ENCODE assay signal across 12 cellular contexts in genomic region chr11:32334822-32335221, GRCh38.
DNase-seq lines count a peak whose midpoint lies in the region; ATAC-seq, FAIRE-seq and TF ChIP-seq lines count a peak whose summit lies in the region.
"Had no signal": no experiment of that assay in that cellular context is flagged by ENCODE, and none has a peak within 500 bp of the region (broad histone marks: within the 10 kb centered on the region; RNA-seq: fewer than 3 reads in every experiment).

No MANE protein-coding gene starts in this region.

- peak; percentile 41 for DNase-seq in DMS53 (lab: John Stamatoyannopoulos, UW)
- DNase-seq in DMS53 treated with DMSO at 0.1 percent for 48 hours (lab: John Stamatoyannopoulos, UW; ENCODE audit: unreplicated experiment) = no peak
- DNase-seq in HUDEP-2 (lab: John Stamatoyannopoulos, UW; ENCODE audit: unreplicated experiment in 76 of 76) = peak in 49 of 76 experiments; percentile 3 to 46 (median 21)
- DNase-seq in K562 (ENCODE audit: extremely low read depth in 1 of 4, low spot score in 3 of 4) = peak; percentile 40 to 60 (median 46)
- no peak for DNase-seq in osteoblast (ENCODE audit: insufficient read length, low spot score, missing footprints)
- DNase-seq in natural killer cell = no peak
- no peak for DNase-seq in GDM1 (lab: John Stamatoyannopoulos, UW)
- DNase-seq: foreskin melanocyte; stimulated activated naive CD4-positive, alpha-beta T cell had no signal

- CTCF ChIA-PET in K562 (lab: Yijun Ruan, JAX; ENCODE audit: low intra/inter-chr PET ratio) = interaction anchor here (0.5 kb wide), 1 partner anchor 176 kb away, joined by 3 read pairs; no protein-coding TSS in a partner anchor

- no peak overlapping the region for H3K4me2 ChIP-seq in K562 (ENCODE audit: insufficient read depth, low read length)
- no peak overlapping the region for H3K4me2 ChIP-seq in osteoblast (ENCODE audit: insufficient read depth, low read length)

- POLR2A ChIA-PET in K562 (lab: Yijun Ruan, JAX) = interaction anchor here (0.6 kb wide), 2 partner anchors 105 to 474 kb away, joined by 3 read pairs; no protein-coding TSS in a partner anchor

- H3K27ac Mint-ChIP-seq in natural killer cell = no peak overlapping the region

- peaks cover 0 to 11% of the 10 kb centered on the region in 2 experiments; a peak in 1 of 5 replicates for H3K4me1 ChIP-seq in K562 (replicated peaks in 1 of 2; ENCODE audit: control insufficient read depth in 2 of 2, insufficient read depth in 2 of 2, low read length in 2 of 2)
- peaks cover 6% of the 10 kb centered on the region for H3K4me1 ChIP-seq in osteoblast (ENCODE audit: insufficient read depth, low read length)
- H3K4me1 ChIP-seq: prostate gland had no signal

- H3K4me3 Mint-ChIP-seq in natural killer cell = no peak overlapping the region

- H3K79me2 ChIP-seq in K562 (ENCODE audit: control insufficient read depth, insufficient read depth, low read length) (no peaks in the 10 kb centered on the region), osteoblast (ENCODE audit: insufficient read depth, low read length) (no peaks in the 10 kb centered on the region)

- H4K20me1 ChIP-seq in K562 (replicated peaks; ENCODE audit: control insufficient read depth, insufficient read depth, low read length) = no peaks in the 10 kb centered on the region
- no peaks in the 10 kb centered on the region for H4K20me1 ChIP-seq in osteoblast (ENCODE audit: insufficient read depth, low read length)

- peaks cover 0 to 6% of the 10 kb centered on the region in 2 experiments; a peak in 1 of 5 replicates for H3K27me3 ChIP-seq in K562 (ENCODE audit: control insufficient read depth in 2 of 2, insufficient read depth in 2 of 2, low read length in 2 of 2)
- H3K27me3 ChIP-seq in osteoblast (ENCODE audit: insufficient read depth, low read length) = peaks cover 9% of the 10 kb centered on the region

- H3K4me1 Mint-ChIP-seq in natural killer cell = peaks cover 5 to 14% of the 10 kb centered on the region in 2 donors

- TF ChIP-seq EP300 in K562 (IDR thresholded peaks at IDR 0.05; ENCODE audit: low read length) = no peak

- TF ChIP-seq CTCF in K562 (IDR thresholded peaks at IDR 0.05 in 2 of 3, conservative IDR thresholded peaks at IDR 0.05 in 1 of 3; ENCODE audit: insufficient read depth in 2 of 3, low read depth in 1 of 3, low read length in 3 of 3) = peak; percentile 34 to 69 (median 65)
- peak; percentile 29 for TF ChIP-seq CTCF in osteoblast (IDR thresholded peaks at IDR 0.05; ENCODE audit: extremely low read depth, low read depth, low read length)
- TF ChIP-seq CTCF in natural killer cell (IDR thresholded peaks at IDR 0.05) = no peak

- intact Hi-C loops in K562 (cut with micrococcal nuclease) = loop anchor here (5.0 kb wide), 1 partner anchor 42 kb away; no protein-coding TSS in a partner anchor
- intact Hi-C loops in natural killer cell (cut with micrococcal nuclease) = no loop called here

- peak in 1 of 2 experiments; percentile 19; a peak in 1 of 4 replicates for TF ChIP-seq RAD21 in K562 (CRISPR knock-in tag; conservative IDR thresholded peaks at IDR 0.05 in 1 of 2, IDR thresholded peaks at IDR 0.05 in 1 of 2)

- BruUV-seq in K562 (replicated peaks; lab: Mats Ljungman, UMichigan) = no TSS peak

- H3K36me3 ChIP-seq in K562 (ENCODE audit: control insufficient read depth, insufficient read depth, low read length) (no peaks in the 10 kb centered on the region), osteoblast (ENCODE audit: insufficient read depth, low read length) (no peaks in the 10 kb centered on the region)
- H3K36me3 ChIP-seq: prostate gland had no signal

- peak; percentile 52 for FAIRE-seq in K562 (lab: Jason Lieb, UNC)
- FAIRE-seq: A204.1 had no signal

- no peak overlapping the region for H3K9ac ChIP-seq in K562 (ENCODE audit: insufficient read depth in 1 of 2, low read depth in 2 of 2, low read length in 2 of 2)

- H3K27me3 Mint-ChIP-seq in natural killer cell (ENCODE audit: low read depth in 2 of 2) = peaks cover 38 to 48% of the 10 kb centered on the region in 2 donors

- H3K9me3 ChIP-seq in K562 (replicated peaks; ENCODE audit: control insufficient read depth, insufficient read depth, low read depth, low read length) (peaks cover 1% of the 10 kb centered on the region; the same call in 1 of the 2 replicates), osteoblast (ENCODE audit: low read depth, low read length) (no peaks in the 10 kb centered on the region)
- H3K9me3 ChIP-seq: prostate gland had no signal

- ATAC-seq in K562 = peak; percentile 94
- no peak for ATAC-seq in natural killer cell
- ATAC-seq in HG02973 (IDR thresholded peaks at IDR 0.05; ENCODE audit: unreplicated experiment) = no peak

- H3K9me1 ChIP-seq in K562 (ENCODE audit: control insufficient read depth, insufficient read depth, low read length) = no peaks in the 10 kb centered on the region

- H3K9me3 Mint-ChIP-seq in natural killer cell = no peaks in the 10 kb centered on the region

- in situ Hi-C loops in K562 (cut with MboI) = no loop called here

- H2AFZ ChIP-seq in K562 (ENCODE audit: low read depth, low read length) (no peak overlapping the region), osteoblast (ENCODE audit: low read length) (no peak overlapping the region)

- 20% methylated on average over 8 of the region's 8 CpGs for WGBS in K562 (ENCODE audit: insufficient coverage, low coverage, missing lambda C conversion rate)

- H3K27ac ChIP-seq in K562 (ENCODE audit: extremely low read depth, low read depth, low read length) = no peak overlapping the region
- H3K27ac ChIP-seq in osteoblast (ENCODE audit: low read depth, low read length) = no peak overlapping the region
- H3K27ac ChIP-seq: prostate gland had no signal

- no peaks in the 10 kb centered on the region for H3K36me3 Mint-ChIP-seq in natural killer cell

- TF ChIP-seq POLR2A in K562 (conservative IDR thresholded peaks at IDR 0.05) = no peak

- H3K4me3 ChIP-seq in K562 (no peak overlapping the region), osteoblast (ENCODE audit: insufficient read depth, low read length) (no peak overlapping the region)
- H3K4me3 ChIP-seq: prostate gland had no signal

TF ChIP-seq in K562, 482 proteins besides CTCF, POLR2A, EP300 and RAD21 (continues in another document):
- TF ChIP-seq MYC (IDR thresholded peaks at IDR 0.05; ENCODE audit: low read depth, low read length) (peak; percentile 53; the same call in 1 of the 2 replicates), MYC (CRISPR knock-in tag; IDR thresholded peaks at IDR 0.05; ENCODE audit: borderline replicate concordance, low read depth) (no peak), MNT (conservative IDR thresholded peaks at IDR 0.05) (0 out of 4 replicates have a peak, but pooled peaks of 1 of the 2 experiments have one; percentile 27), L3MBTL2 (IDR thresholded peaks at IDR 0.05) (peak; percentile 42; the same call in 1 of the 2 replicates), THRB (CRISPR knock-in tag; conservative IDR thresholded peaks at IDR 0.05) (no peak), IRF9 (tag; IDR thresholded peaks at IDR 0.05) (no peak), TRIM28 (IDR thresholded peaks at IDR 0.05) (0 out of 2 replicates have a peak, but pooled peaks have one; percentile 56), E2F6 (IDR thresholded peaks at IDR 0.05; ENCODE audit: borderline replicate concordance in 1 of 2, extremely low read depth in 1 of 2, insufficient read depth in 1 of 2, insufficient read length in 1 of 2, low read depth in 1 of 2, low read length in 1 of 2, poor library complexity in 1 of 2, severe bottlenecking in 1 of 2) (peak in 1 of 2 experiments; percentile 46), HNRNPLL (IDR thresholded peaks at IDR 0.05; ENCODE audit: low read depth, low read length, poor library complexity, severe bottlenecking) (peak; percentile 91), ZBTB17 (CRISPR knock-in tag; IDR thresholded peaks at IDR 0.05) (no peak), CBX3 (IDR thresholded peaks at IDR 0.05; ENCODE audit: borderline replicate concordance in 1 of 2, low read length in 2 of 2) (peak in 1 of 2 experiments; percentile 51; a peak in 1 of 3 replicates)

Comparison
In these comparisons a context has a peak if more than half of its experiments do, and no peak if none do; other contexts are left out.
1. DNase-seq: peak in DMS53 (single experiment), HUDEP-2 (49 of 76) and K562 (4 of 4); none in DMS53 treated with DMSO at 0.1 percent for 48 hours (single experiment), osteoblast (single experiment), natural killer cell (single experiment) and GDM1 (single experiment).